Comparison of ENCODE assay signal across 28 cellular contexts in the genomic region with DNA sequence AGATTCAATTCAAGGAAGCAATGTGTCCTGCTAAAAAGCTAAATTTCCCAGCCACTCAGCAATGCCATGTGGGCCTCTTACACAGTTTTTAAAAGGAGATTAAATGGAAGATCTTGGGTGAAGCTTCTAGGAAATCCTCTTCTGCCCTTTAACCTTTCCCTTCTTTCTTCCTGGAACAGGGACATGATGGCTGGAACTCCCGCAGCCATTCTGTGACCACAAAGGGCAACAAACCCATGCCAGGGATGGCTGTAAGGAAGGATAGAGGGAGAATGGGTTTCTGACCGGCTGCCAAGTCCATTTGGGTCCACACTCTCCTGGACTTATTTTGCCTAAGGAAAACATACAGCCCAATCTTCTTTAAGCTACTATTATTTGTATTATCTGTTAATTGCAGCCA.
"Had no signal": no experiment of that assay in that cellular context is flagged by ENCODE, and none has a peak within 500 bp of the region (broad histone marks: within the 10 kb centered on the region; RNA-seq: fewer than 3 reads in every experiment).

No MANE protein-coding gene starts in this region.

- H3K4me1 Mint-ChIP-seq: activated CD4-positive, alpha-beta T cell treated with anti-CD3 and anti-CD28 coated beads for 36 hours had no signal

- H3K27ac ChIP-seq: adrenal gland, SJCRH30, SK-N-MC, WERI-Rb-1 had no signal

- H3K36me3 ChIP-seq: adrenal gland, SJCRH30, WERI-Rb-1 had no signal

- H3K27ac Mint-ChIP-seq: activated CD4-positive, alpha-beta memory T cell treated with anti-CD3 and anti-CD28 coated beads for 36 hours; activated CD4-positive, alpha-beta T cell treated with anti-CD3 and anti-CD28 coated beads for 36 hours; activated naive CD4-positive, alpha-beta T cell treated with anti-CD3 and anti-CD28 coated beads for 36 hours; activated naive CD4-positive, alpha-beta T cell treated with anti-CD3 and anti-CD28 coated beads, Interleukin-2, amount 50 U/mL, for 72 hours; activated T-helper 1 cell treated with anti-CD3 and anti-CD28 coated beads, Interleukin-12 subunit alpha, Interleukin-12 subunit beta, Interleukin-2, Interleukin-4 antibody, amounts not matched to agents 30 ng/mL and 10 ng/mL and 1 ng/mL, durations not matched to agents 14 hours and 24 hours and 36 hours; brain had no signal

- DNase-seq: activated CD4-positive, alpha-beta memory T cell treated with anti-CD3 and anti-CD28 coated beads for 36 hours; activated CD4-positive, alpha-beta T cell treated with anti-CD3 and anti-CD28 coated beads for 36 hours; activated CD4-positive, alpha-beta T cell treated with anti-CD3 and anti-CD28 coated beads, Interleukin-2, amount 50 U/mL, for 1 hour; activated CD8-positive, alpha-beta memory T cell treated with anti-CD3 and anti-CD28 coated beads, Interleukin-2, amount 50 U/mL, for 4 hours; activated gamma-delta T cell treated with Interleukin-2 at 50 U/mL for 16 hours; activated naive CD4-positive, alpha-beta T cell treated with anti-CD3 and anti-CD28 coated beads for 36 hours; activated T-cell treated with anti-CD3 and anti-CD28 coated beads for 4 hours; activated T-cell treated with anti-CD3 and anti-CD28 coated beads, Interleukin-2, amount 50 U/mL, for 4 hours; adrenal gland; central memory CD4-positive, alpha-beta T cell; NCI-H1048; NCI-H1105 treated with DMSO at 0.1 percent for 48 hours; NCI-H1436; NCI-H1694; NCI-H2029; NCI-H510A; NCI-H526; NCI-H748 treated with DMSO at 0.1 percent for 48 hours; NK-92 treated with Interleukin-12 subunit alpha and Interleukin-12 subunit beta, amount 100 ng/mL, for 24 hours; PC-3; SHP77; SJCRH30; T1000; WERI-Rb-1 had no signal

- H3K36me3 Mint-ChIP-seq: activated CD4-positive, alpha-beta memory T cell treated with anti-CD3 and anti-CD28 coated beads for 36 hours; activated naive CD4-positive, alpha-beta T cell treated with anti-CD3 and anti-CD28 coated beads, Interleukin-2, amount 50 U/mL, for 72 hours; brain had no signal

- ATAC-seq: activated CD4-positive, alpha-beta T cell treated with anti-CD3 and anti-CD28 coated beads for 36 hours; activated naive CD4-positive, alpha-beta T cell treated with anti-CD3 and anti-CD28 coated beads, Interleukin-2, amount 50 U/mL, for 72 hours; activated T-cell treated with anti-CD3 and anti-CD28 coated beads, Interleukin-2, amount 50 U/mL, for 4 hours; PC-3 had no signal

- H3K4me3 ChIP-seq: adrenal gland, SJCRH30 had no signal

- H3K9me3 ChIP-seq: adrenal gland, SJCRH30 had no signal

- H3K4me1 ChIP-seq: adrenal gland, SJCRH30 had no signal

- H3K4me3 Mint-ChIP-seq: activated CD4-positive, alpha-beta memory T cell treated with anti-CD3 and anti-CD28 coated beads for 36 hours; activated CD4-positive, alpha-beta T cell treated with anti-CD3 and anti-CD28 coated beads for 36 hours; activated naive CD4-positive, alpha-beta T cell treated with anti-CD3 and anti-CD28 coated beads for 36 hours; activated T-cell treated with anti-CD3 and anti-CD28 coated beads, Interleukin-2, amount 50 U/mL, for 4 hours; activated T-helper 1 cell treated with anti-CD3 and anti-CD28 coated beads, Interleukin-12 subunit alpha, Interleukin-12 subunit beta, Interleukin-2, Interleukin-4 antibody, amounts not matched to agents 30 ng/mL and 10 ng/mL and 1 ng/mL, durations not matched to agents 14 hours and 24 hours and 36 hours had no signal

- H3K9me3 Mint-ChIP-seq: activated CD4-positive, alpha-beta memory T cell treated with anti-CD3 and anti-CD28 coated beads for 36 hours; activated naive CD4-positive, alpha-beta T cell treated with anti-CD3 and anti-CD28 coated beads for 36 hours; activated naive CD4-positive, alpha-beta T cell treated with anti-CD3 and anti-CD28 coated beads, Interleukin-2, amount 50 U/mL, for 72 hours; activated T-cell treated with anti-CD3 and anti-CD28 coated beads, Interleukin-2, amount 50 U/mL, for 4 hours; activated T-helper 1 cell treated with anti-CD3 and anti-CD28 coated beads, Interleukin-12 subunit alpha, Interleukin-12 subunit beta, Interleukin-2, Interleukin-4 antibody, amounts not matched to agents 30 ng/mL and 10 ng/mL and 1 ng/mL, durations not matched to agents 14 hours and 24 hours and 36 hours had no signal

- H3K27me3 ChIP-seq: adrenal gland, SJCRH30 had no signal
